In the genomic region with DNA sequence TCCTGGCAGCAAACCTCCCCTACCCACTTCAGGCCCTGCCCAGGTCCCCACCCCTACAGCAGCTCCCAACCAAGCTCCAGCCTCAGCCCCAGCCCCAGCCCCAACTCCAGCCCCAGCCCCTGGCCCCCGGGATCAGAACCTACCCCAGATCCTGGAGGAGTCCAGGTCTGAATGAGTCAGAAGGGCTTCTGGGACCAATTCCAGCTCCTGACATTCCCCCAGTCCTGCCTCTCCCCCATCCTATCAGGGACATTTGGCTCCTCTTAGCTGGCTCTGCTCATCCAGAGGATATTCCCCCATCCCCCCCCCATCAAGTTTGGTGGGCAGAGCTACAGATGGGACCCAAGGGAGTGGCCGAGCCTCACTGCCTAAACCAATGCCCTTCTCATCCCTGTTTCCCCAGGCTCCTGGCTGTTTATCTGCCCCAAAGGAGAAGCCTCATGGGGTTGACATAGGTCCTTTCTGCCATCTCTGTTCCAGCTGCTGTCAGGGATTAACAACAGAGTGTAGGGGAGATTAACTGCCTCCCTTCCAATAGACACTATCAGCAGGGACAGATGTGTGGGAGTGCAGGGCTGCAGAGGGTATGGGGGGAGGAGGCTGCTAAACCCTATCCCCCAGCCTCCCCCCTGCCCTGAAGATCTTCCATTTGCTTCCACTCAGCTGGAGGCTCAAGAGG, we compare ENCODE assay signal across 8 cellular contexts. TPM values are rescaled to one million over a fixed set of nuclear protein-coding genes. Genes with fewer than 3 reads are reported as not detected.
DNase-seq lines count a peak whose midpoint lies in the region; ATAC-seq, FAIRE-seq and TF ChIP-seq lines count a peak whose summit lies in the region.

No MANE protein-coding gene starts in this region.

- no peak for FAIRE-seq in A549 (lab: Jason Lieb, UNC)

- H3K4me3 ChIP-seq in A549 (no peak overlapping the region), HEK293 (ENCODE audit: low read depth, low read length) (no peak overlapping the region)

- H3K4me1 ChIP-seq in A549 = peaks cover 6% of the 10 kb centered on the region; the same call in 2 of the 3 replicates
- H3K4me1 ChIP-seq in HEK293 (ENCODE audit: control insufficient read depth, insufficient read depth, low read length) = no peaks in the 10 kb centered on the region

- WGBS in A549 (ENCODE audit: missing lambda C conversion rate) = 60% methylated on average over 1 of the region's 2 CpGs

- H3K9me3 ChIP-seq in A549 = no peaks in the 10 kb centered on the region
- H3K9me3 ChIP-seq in HEK293 (ENCODE audit: control insufficient read depth, insufficient read depth, low read depth, low read length) = no peaks in the 10 kb centered on the region

- CTCF ChIA-PET in A549 (lab: Yijun Ruan, JAX) (interaction anchor here (1.7 to 5.8 kb wide), 5 partner anchors 18 to 121 kb away, joined by 5 to 43 read pairs (median 9); a partner anchor contains a TSS), HEK293 (lab: Yijun Ruan, JAX) (interaction anchor here (0.5 to 1.2 kb wide), 5 partner anchors 20 to 121 kb away, joined by 3 to 6 read pairs (median 3); no protein-coding TSS in a partner anchor)

- ATAC-seq in A549 = peak; percentile 17 to 45; a peak in 2 of 6 replicates

- peaks cover 21 to 75% of the 10 kb centered on the region in 2 experiments; a peak in 2 of 3 replicates for H3K36me3 ChIP-seq in HEK293 (ENCODE audit: control insufficient read depth in 2 of 2, insufficient read depth in 1 of 2, low read length in 2 of 2)

- no peak for TF ChIP-seq EP300 in A549 (IDR thresholded peaks at IDR 0.05)

- H3K4me2 ChIP-seq in A549 = no peak overlapping the region

- H3K27ac ChIP-seq in A549 (no peak overlapping the region), HEK293 (ENCODE audit: extremely low read depth, low read depth, low read length) (no peak overlapping the region)

- no peak for TF ChIP-seq POLR2A in A549 (IDR thresholded peaks at IDR 0.05; ENCODE audit: low read length)

- POLR2A ChIA-PET in A549 (lab: Yijun Ruan, JAX) = interaction anchor here (0.6 kb wide), 1 partner anchor 75 kb away, joined by 4 read pairs; no protein-coding TSS in a partner anchor
- POLR2A ChIA-PET in HEK293 (lab: Yijun Ruan, JAX) = interaction anchor here (0.6 to 1.4 kb wide), 3 partner anchors 12 to 149 kb away, joined by 3 to 5 read pairs (median 4); a partner anchor contains a TSS

- DNase-seq in A549 (ENCODE audit: low read depth in 1 of 2, low spot score in 1 of 2) = no peak
- peak; percentile 69 for DNase-seq in astrocyte of the hippocampus (ENCODE audit: low read depth, low spot score)
- peak; percentile 92 for DNase-seq in hepatic stellate cell (ENCODE audit: low spot score)
- DNase-seq in activated CD4-positive, alpha-beta T cell treated with anti-CD3 and anti-CD28 coated beads for 4 hours = no peak
- DNase-seq in NCI-H1092 treated with DMSO at 0.1 percent for 48 hours (lab: John Stamatoyannopoulos, UW) = no peak
- no peak for DNase-seq in NCI-H2196 treated with DMSO at 0.1 percent for 48 hours (lab: John Stamatoyannopoulos, UW; ENCODE audit: unreplicated experiment)
- DNase-seq in GF-D8 (lab: John Stamatoyannopoulos, UW) = no peak

- TF ChIP-seq RAD21 in A549 (conservative IDR thresholded peaks at IDR 0.05 in 1 of 2, IDR thresholded peaks at IDR 0.05 in 1 of 2) = no peak

- TF ChIP-seq CTCF in A549 (IDR thresholded peaks at IDR 0.05) = no peak
- TF ChIP-seq CTCF in HEK293 (tag by site-specific recombination; IDR thresholded peaks at IDR 0.05) = no peak

TF ChIP-seq in A549, 52 proteins besides CTCF, POLR2A, EP300 and RAD21 (continues in another document):
- TF ChIP-seq ZNF302 (CRISPR knock-in tag; IDR thresholded peaks at IDR 0.05) = no peak
- TF ChIP-seq KDM1A (IDR thresholded peaks at IDR 0.05; ENCODE audit: low read depth) = no peak
- TF ChIP-seq, protein P1, sequence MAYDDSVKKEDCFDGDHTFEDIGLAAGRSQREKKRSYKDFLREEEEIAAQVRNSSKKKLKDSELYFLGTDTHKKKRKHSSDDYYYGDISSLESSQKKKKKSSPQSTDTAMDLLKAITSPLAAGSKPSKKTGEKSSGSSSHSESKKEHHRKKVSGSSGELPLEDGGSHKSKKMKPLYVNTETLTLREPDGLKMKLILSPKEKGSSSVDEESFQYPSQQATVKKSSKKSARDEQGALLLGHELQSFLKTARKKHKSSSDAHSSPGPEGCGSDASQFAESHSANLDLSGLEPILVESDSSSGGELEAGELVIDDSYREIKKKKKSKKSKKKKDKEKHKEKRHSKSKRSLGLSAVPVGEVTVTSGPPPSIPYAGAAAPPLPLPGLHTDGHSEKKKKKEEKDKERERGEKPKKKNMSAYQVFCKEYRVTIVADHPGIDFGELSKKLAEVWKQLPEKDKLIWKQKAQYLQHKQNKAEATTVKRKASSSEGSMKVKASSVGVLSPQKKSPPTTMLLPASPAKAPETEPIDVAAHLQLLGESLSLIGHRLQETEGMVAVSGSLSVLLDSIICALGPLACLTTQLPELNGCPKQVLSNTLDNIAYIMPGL (CRISPR knock-in tag; IDR thresholded peaks at IDR 0.05; ENCODE audit: borderline replicate concordance) = no peak
- no peak for TF ChIP-seq ZFP36 (IDR thresholded peaks at IDR 0.05; ENCODE audit: borderline replicate concordance, partially characterized antibody)
- TF ChIP-seq MAFK (IDR thresholded peaks at IDR 0.05; ENCODE audit: partially characterized antibody) = no peak

TF ChIP-seq in HEK293, 187 proteins besides CTCF, POLR2A, EP300 and RAD21 (continues in another document):
- no peak for TF ChIP-seq SP7 (tag by site-specific recombination; IDR thresholded peaks at IDR 0.05)
- TF ChIP-seq SALL2 (tag by site-specific recombination; IDR thresholded peaks at IDR 0.05; ENCODE audit: borderline replicate concordance) = no peak
- TF ChIP-seq ZFHX2 (tag by site-specific recombination; conservative IDR thresholded peaks at IDR 0.05) = peak; percentile 62
- TF ChIP-seq, protein P2, sequence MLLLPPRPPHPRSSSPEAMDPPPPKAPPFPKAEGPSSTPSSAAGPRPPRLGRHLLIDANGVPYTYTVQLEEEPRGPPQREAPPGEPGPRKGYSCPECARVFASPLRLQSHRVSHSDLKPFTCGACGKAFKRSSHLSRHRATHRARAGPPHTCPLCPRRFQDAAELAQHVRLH (tag by site-specific recombination; IDR thresholded peaks at IDR 0.05) = no peak
- TF ChIP-seq ZNF202 (tag by site-specific recombination; IDR thresholded peaks at IDR 0.05; ENCODE audit: borderline replicate concordance) = no peak
- TF ChIP-seq MEIS1 (CRISPR knock-in tag; IDR thresholded peaks at IDR 0.05; ENCODE audit: borderline replicate concordance) = no peak
- no peak for TF ChIP-seq ZSCAN30 (tag by site-specific recombination; IDR thresholded peaks at IDR 0.05)
- TF ChIP-seq, protein P3, sequence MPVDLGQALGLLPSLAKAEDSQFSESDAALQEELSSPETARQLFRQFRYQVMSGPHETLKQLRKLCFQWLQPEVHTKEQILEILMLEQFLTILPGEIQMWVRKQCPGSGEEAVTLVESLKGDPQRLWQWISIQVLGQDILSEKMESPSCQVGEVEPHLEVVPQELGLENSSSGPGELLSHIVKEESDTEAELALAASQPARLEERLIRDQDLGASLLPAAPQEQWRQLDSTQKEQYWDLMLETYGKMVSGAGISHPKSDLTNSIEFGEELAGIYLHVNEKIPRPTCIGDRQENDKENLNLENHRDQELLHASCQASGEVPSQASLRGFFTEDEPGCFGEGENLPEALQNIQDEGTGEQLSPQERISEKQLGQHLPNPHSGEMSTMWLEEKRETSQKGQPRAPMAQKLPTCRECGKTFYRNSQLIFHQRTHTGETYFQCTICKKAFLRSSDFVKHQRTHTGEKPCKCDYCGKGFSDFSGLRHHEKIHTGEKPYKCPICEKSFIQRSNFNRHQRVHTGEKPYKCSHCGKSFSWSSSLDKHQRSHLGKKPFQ (tag by site-specific recombination; IDR thresholded peaks at IDR 0.05) = no peak

RNA-seq across cellular contexts. Expression of a gene that starts 16.5 kb away (rescaled TPM):
- 8.2 and 8.8 TPM in 2 replicates for polyA plus RNA-seq in A549 (2011; rRNA removed)
- 8.7 and 9.5 TPM in 2 replicates for polyA plus RNA-seq in A549 (2012; cell fraction: cytosol; rRNA removed)
- 55.8 and 61.8 TPM in 2 replicates for polyA plus RNA-seq in A549 (2012; cell fraction: nucleus; rRNA removed)
- polyA plus RNA-seq in A549 (2017; fragmentation: RNase III; extraction: RNeasy Plus Mini Kit Qiagen cat#74134 plus additional on column Dnase treatment) = 6.3 to 7.1 TPM (median 7.1 TPM) in 3 replicates
- polyA minus RNA-seq in A549 (2011; rRNA and poly(A)+ RNA removed) = 6.1 and 7.4 TPM in 2 replicates

RNA-seq across cellular contexts. Expression of a gene that starts 17.2 kb away (rescaled TPM):
- polyA plus RNA-seq in A549 (2011; rRNA removed) (0.19 and 0.23 TPM in 2 replicates), A549 (2017; fragmentation: RNase III; extraction: RNeasy Plus Mini Kit Qiagen cat#74134 plus additional on column Dnase treatment) (0.59 to 0.73 TPM (median 0.66 TPM) in 3 replicates)
- 0.63 and 0.93 TPM in 2 replicates for polyA plus RNA-seq in A549 (2012; cell fraction: cytosol; rRNA removed)
- 2.0 and 3.4 TPM in 2 replicates for polyA plus RNA-seq in A549 (2012; cell fraction: nucleus; rRNA removed)
- 0.37 TPM in 1 of 2 replicates, not detected in the other for polyA minus RNA-seq in A549 (2011; rRNA and poly(A)+ RNA removed)

RNA-seq across cellular contexts. Expression of a gene that starts 22.1 kb away (rescaled TPM):
- polyA plus RNA-seq in A549 (2011; rRNA removed) (5.3 and 5.5 TPM in 2 replicates), A549 (2017; fragmentation: RNase III; extraction: RNeasy Plus Mini Kit Qiagen cat#74134 plus additional on column Dnase treatment) (12.3 to 15.5 TPM (median 14.0 TPM) in 3 replicates)
- 13.8 and 18.8 TPM in 2 replicates for polyA plus RNA-seq in A549 (2012; cell fraction: cytosol; rRNA removed)
- 31.7 and 42.1 TPM in 2 replicates for polyA plus RNA-seq in A549 (2012; cell fraction: nucleus; rRNA removed)
- polyA minus RNA-seq in A549 (2011; rRNA and poly(A)+ RNA removed) = 2.3 and 2.5 TPM in 2 replicates

RNA-seq across cellular contexts. Expression of a gene that starts 39.8 kb away (rescaled TPM):
- polyA plus RNA-seq in A549 (2011; rRNA removed) = 14.9 and 18.6 TPM in 2 replicates
- 28.3 and 31.4 TPM in 2 replicates for polyA plus RNA-seq in A549 (2012; cell fraction: cytosol; rRNA removed)
- polyA plus RNA-seq in A549 (2012; cell fraction: nucleus; rRNA removed) = 136 and 148 TPM in 2 replicates
- 27.1 to 36.1 TPM (median 30.6 TPM) in 3 replicates for polyA plus RNA-seq in A549 (2017; fragmentation: RNase III; extraction: RNeasy Plus Mini Kit Qiagen cat#74134 plus additional on column Dnase treatment)
- 8.6 and 13.8 TPM in 2 replicates for polyA minus RNA-seq in A549 (2011; rRNA and poly(A)+ RNA removed)

RNA-seq across cellular contexts. Expression of a gene that starts 46.0 kb away (rescaled TPM):
- polyA plus RNA-seq in A549 (2011; rRNA removed) = 35.4 and 41.1 TPM in 2 replicates
- 18.8 and 21.3 TPM in 2 replicates for polyA plus RNA-seq in A549 (2012; cell fraction: cytosol; rRNA removed)
- 53.6 and 88.0 TPM in 2 replicates for polyA plus RNA-seq in A549 (2012; cell fraction: nucleus; rRNA removed)
- polyA plus RNA-seq in A549 (2017; fragmentation: RNase III; extraction: RNeasy Plus Mini Kit Qiagen cat#74134 plus additional on column Dnase treatment) = 20.1 to 21.7 TPM (median 21.5 TPM) in 3 replicates
- 34.7 and 53.7 TPM in 2 replicates for polyA minus RNA-seq in A549 (2011; rRNA and poly(A)+ RNA removed)

Comparison
In these comparisons a context has a peak if more than half of its experiments do, and no peak if none do; other contexts are left out.
1. DNase-seq: peak in astrocyte of the hippocampus (single experiment) and hepatic stellate cell (single experiment); none in A549 (0 of 2), activated CD4-positive, alpha-beta T cell treated with anti-CD3 and anti-CD28 coated beads for 4 hours (0 of 2), NCI-H1092 treated with DMSO at 0.1 percent for 48 hours (single experiment), NCI-H2196 treated with DMSO at 0.1 percent for 48 hours (single experiment) and GF-D8 (single experiment).